12 cellular contexts compared by ENCODE assay signal in genomic region chr16:84156342-84156784, GRCh38. TPM values are rescaled to one million over a fixed set of nuclear protein-coding genes. Genes with fewer than 3 reads are reported as not detected.
DNase-seq lines count a peak whose midpoint lies in the region; ATAC-seq and TF ChIP-seq lines count a peak whose summit lies in the region.
"Had no signal": no experiment of that assay in that cellular context is flagged by ENCODE, and none has a peak within 500 bp of the region (broad histone marks: within the 10 kb centered on the region; RNA-seq: fewer than 3 reads in every experiment).

No MANE protein-coding gene starts in this region.

- TF ChIP-seq CTCF in AG10803 (conservative IDR thresholded peaks at IDR 0.05; ENCODE audit: low read length), result peak; percentile 34
- peak; percentile 22 for TF ChIP-seq CTCF in GM12864 (IDR thresholded peaks at IDR 0.05; ENCODE audit: low read depth, low read length, missing control alignments)
- TF ChIP-seq CTCF in PC-3 (conservative IDR thresholded peaks at IDR 0.05; ENCODE audit: low read depth, low read length), result no peak; the same call in 1 of the 2 replicates
- peak; percentile 14 for TF ChIP-seq CTCF in fibroblast of mammary gland (conservative IDR thresholded peaks at IDR 0.05; ENCODE audit: control insufficient read depth, insufficient read depth, low read depth, low read length)
- no peak for TF ChIP-seq CTCF in RWPE1 (conservative IDR thresholded peaks at IDR 0.05; ENCODE audit: low read depth)

- H3K79me2 ChIP-seq in PC-3 (ENCODE audit: low read length), result no peaks in the 10 kb centered on the region

- peak; percentile 18; the same call in 1 of the 2 replicates for ATAC-seq in PC-3

- H3K4me2 ChIP-seq in PC-3 (ENCODE audit: low read length), result no peak overlapping the region

- BruUV-seq in PC-3 (replicated peaks; lab: Mats Ljungman, UMichigan), result no TSS peak

- no peaks in the 10 kb centered on the region for H4K20me1 ChIP-seq in PC-3 (ENCODE audit: low read length)

- H3K4me3 ChIP-seq in AG10803 (ENCODE audit: low read length) (no peak overlapping the region), GM12864 (ENCODE audit: low read depth, low read length) (no peak overlapping the region), PC-3 (ENCODE audit: low read length) (no peak overlapping the region), fibroblast of mammary gland (ENCODE audit: control insufficient read depth, low read depth, low read length) (no peak overlapping the region)

- no peaks in the 10 kb centered on the region for H3K9me3 ChIP-seq in PC-3 (ENCODE audit: low read length)

- no peak overlapping the region for H3K9ac ChIP-seq in PC-3 (ENCODE audit: low read length)

- intact Hi-C loops in PC-3 (cut with micrococcal nuclease), result no loop called here

- 0 out of 2 replicates have a peak, but pooled peaks cover 3% of the 10 kb centered on the region for H3K27me3 ChIP-seq in PC-3 (ENCODE audit: low read length)

- no peaks in the 10 kb centered on the region for H3K4me1 ChIP-seq in PC-3 (ENCODE audit: insufficient read depth, low read length)

- POLR2A ChIA-PET in PC-3 (lab: Charles Lee; ENCODE audit: unreplicated experiment) (no interaction called here), RWPE1 (lab: Yijun Ruan, JAX; ENCODE audit: low non-redundant PET) (interaction anchor here (0.6 kb wide), 1 partner anchor 463 kb away, joined by 3 read pairs; no protein-coding TSS in a partner anchor)

- no peaks in the 10 kb centered on the region for H3K9me2 ChIP-seq in PC-3 (replicated peaks; ENCODE audit: low read length)

- no peak overlapping the region for H3K27ac ChIP-seq in PC-3 (ENCODE audit: low read length)
- no peak overlapping the region for H3K27ac ChIP-seq in RWPE1

- CTCF ChIA-PET in PC-3 (lab: Charles Lee), result no interaction called here
- CTCF ChIA-PET in RWPE1 (lab: Yijun Ruan, JAX), result interaction anchor here (0.6 to 1.0 kb wide), 2 partner anchors 20 to 911 kb away, joined by 3 to 4 read pairs; no protein-coding TSS in a partner anchor

- H2AFZ ChIP-seq in PC-3 (ENCODE audit: low read length), result no peak overlapping the region

- peak; percentile 29 for DNase-seq in AG10803 (ENCODE audit: low read depth)
- no peak for DNase-seq in GM12864 (ENCODE audit: low read depth)
- peak; percentile 25 for DNase-seq in PC-3
- peak; percentile 20 for DNase-seq in fibroblast of mammary gland (ENCODE audit: low read depth)
- no peak for DNase-seq in SIG-M5 treated with dmso at 0.1 percent for 504 hours (lab: John Stamatoyannopoulos, UW; ENCODE audit: unreplicated experiment)
- no peak for DNase-seq in stimulated activated CD4-positive, alpha-beta T cell treated with anti-CD3 and anti-CD28 coated beads, Interleukin-12 subunit alpha, Interleukin-12 subunit beta, amount 100 ng/mL, for 4 hours
- DNase-seq in NAMALWA (ENCODE audit: low spot score), result no peak
- DNase-seq in RWPE1 (ENCODE audit: low spot score), result no peak
- DNase-seq: NCI-H446 treated with DMSO at 0.1 percent for 48 hours, retina had no signal

- H3K36me3 ChIP-seq in PC-3 (ENCODE audit: low read depth, low read length), result no peaks in the 10 kb centered on the region

- H3F3A ChIP-seq in PC-3 (ENCODE audit: low read length, unreplicated experiment), result no peaks in the 10 kb centered on the region

RNA-seq across cellular contexts. Expression of gene DNAAF1, which starts 11.3 kb away (rescaled TPM):
- not detected in 2 replicates for total RNA-seq in PC-3 (2014; rRNA removed)
- total RNA-seq: activated naive CD4-positive, alpha-beta T cell treated with anti-CD3 and anti-CD28 coated beads, Interleukin-2, amount 50 U/mL, for 72 hours had no signal

RNA-seq across cellular contexts. Expression of gene HSDL1, which starts 11.4 kb away (rescaled TPM):
- total RNA-seq in PC-3 (2014; rRNA removed), result 9.7 and 13.3 TPM in 2 replicates

RNA-seq across cellular contexts. Expression of gene TAF1C, which starts 30.5 kb away (rescaled TPM):
- 21.8 and 28.0 TPM in 2 replicates for total RNA-seq in PC-3 (2014; rRNA removed)

RNA-seq across cellular contexts. Expression of gene ADAD2, which starts 34.6 kb away (rescaled TPM):
- not detected in 2 replicates for total RNA-seq in PC-3 (2014; rRNA removed)
- total RNA-seq: dermis microvascular lymphatic vessel endothelial cell had no signal

RNA-seq across cellular contexts. Expression of gene MBTPS1, which starts 39.6 kb away (rescaled TPM):
- total RNA-seq in PC-3 (2014; rRNA removed), result 56.1 and 56.6 TPM in 2 replicates

Comparison
In these comparisons a context has a peak if more than half of its experiments do, and no peak if none do; other contexts are left out.
1. DNase-seq: peak in AG10803 (single experiment), PC-3 (single experiment) and fibroblast of mammary gland (single experiment); none in GM12864 (single experiment), SIG-M5 treated with dmso at 0.1 percent for 504 hours (single experiment), stimulated activated CD4-positive, alpha-beta T cell treated with anti-CD3 and anti-CD28 coated beads, Interleukin-12 subunit alpha, Interleukin-12 subunit beta, amount 100 ng/mL, for 4 hours (single experiment), NAMALWA (single experiment) and RWPE1 (single experiment).
2. CTCF ChIP-seq: peak in AG10803 (single experiment), GM12864 (single experiment) and fibroblast of mammary gland (single experiment); none in PC-3 (single experiment) and RWPE1 (single experiment).